ENCODE assay signal across 8 cellular contexts in genomic region chr2:136378712-136379595, GRCh38.
A peak's percentile ranks its signal among the peaks of the same experiment; 100 is the strongest.
DNase-seq lines count a peak whose midpoint lies in the region; ATAC-seq and TF ChIP-seq lines count a peak whose summit lies in the region.

No MANE protein-coding gene starts in this region.

- H3K27ac ChIP-seq in C4-2B (no peak overlapping the region), substantia nigra (ENCODE audit: low read depth, low read length, poor library complexity, severe bottlenecking) (no peak overlapping the region)

- peak; percentile 79 for TF ChIP-seq CTCF in C4-2B (conservative IDR thresholded peaks at IDR 0.05)

- H3K4me1 ChIP-seq in HAP-1, result no peaks in the 10 kb centered on the region

- H3K4me3 Mint-ChIP-seq in activated CD4-positive, alpha-beta memory T cell treated with anti-CD3 and anti-CD28 coated beads, Interleukin-2, amount 10 ng/mL, durations not matched to agents 7 days and 5 days, result no peak overlapping the region
- no peak overlapping the region for H3K4me3 Mint-ChIP-seq in effector memory CD8-positive, alpha-beta T cell
- H3K4me3 Mint-ChIP-seq in naive thymus-derived CD8-positive, alpha-beta T cell, result peak overlapping the region in 1 of 10 donors; percentile 18

- peaks cover 5% of the 10 kb centered on the region for H3K9me3 Mint-ChIP-seq in activated CD4-positive, alpha-beta memory T cell treated with anti-CD3 and anti-CD28 coated beads, Interleukin-2, amount 10 ng/mL, durations not matched to agents 7 days and 5 days
- H3K9me3 Mint-ChIP-seq in effector memory CD8-positive, alpha-beta T cell, result no peaks in the 10 kb centered on the region
- H3K9me3 Mint-ChIP-seq in naive thymus-derived CD8-positive, alpha-beta T cell, result peaks cover 0 to 9% (median 0%) of the 10 kb centered on the region in 9 donors

- no peaks in the 10 kb centered on the region for H3K36me3 ChIP-seq in HAP-1 (replicated peaks)

- peak overlapping the region; percentile 37 for H3K27ac Mint-ChIP-seq in activated CD4-positive, alpha-beta memory T cell treated with anti-CD3 and anti-CD28 coated beads, Interleukin-2, amount 10 ng/mL, durations not matched to agents 7 days and 5 days
- no peak overlapping the region for H3K27ac Mint-ChIP-seq in effector memory CD8-positive, alpha-beta T cell
- peak overlapping the region; percentile 5 to 91 (median 85) for H3K27ac Mint-ChIP-seq in naive thymus-derived CD8-positive, alpha-beta T cell

- CTCF ChIA-PET in activated CD4-positive, alpha-beta memory T cell treated with anti-CD3 and anti-CD28 coated beads, Interleukin-2, amount 10 ng/mL, durations not matched to agents 7 days and 5 days (lab: Charles Lee), result interaction anchor here (0.8 to 12.3 kb wide), 9 partner anchors 136 to 560 kb away, joined by 3 to 263 read pairs (median 3); no protein-coding TSS in a partner anchor

- no peaks in the 10 kb centered on the region for H3K27me3 ChIP-seq in HAP-1 (ENCODE audit: low read depth)

- no peak overlapping the region for H3K4me3 ChIP-seq in HAP-1

- in situ Hi-C loops in HAP-1 (cut with MboI; ENCODE audit: low sequenced_read_pairs), result loop anchor here (25.0 kb wide), 1 partner anchor 1392 kb away; no protein-coding TSS in a partner anchor

- H3K4me1 Mint-ChIP-seq in activated CD4-positive, alpha-beta memory T cell treated with anti-CD3 and anti-CD28 coated beads, Interleukin-2, amount 10 ng/mL, durations not matched to agents 7 days and 5 days, result peaks cover 87% of the 10 kb centered on the region
- H3K4me1 Mint-ChIP-seq in effector memory CD8-positive, alpha-beta T cell (ENCODE audit: low read depth in 2 of 2), result peaks cover 33 to 52% of the 10 kb centered on the region in 2 donors
- H3K4me1 Mint-ChIP-seq in naive thymus-derived CD8-positive, alpha-beta T cell, result peaks cover 42 to 79% (median 68%) of the 10 kb centered on the region in 4 donors

- peak; percentile 51 for ATAC-seq in effector memory CD8-positive, alpha-beta T cell (replicated peaks)
- ATAC-seq in naive thymus-derived CD8-positive, alpha-beta T cell, result peak; percentile 40 to 59
- no peak for ATAC-seq in HG03521 (IDR thresholded peaks at IDR 0.05; ENCODE audit: unreplicated experiment)

- DNase-seq in HAP-1 (ENCODE audit: low spot score in 2 of 2), result peak; percentile 25 to 66
- DNase-seq in NCI-H524 treated with DMSO at 0.1 percent for 48 hours (lab: John Stamatoyannopoulos, UW), result peak; percentile 33
- DNase-seq in activated CD4-positive, alpha-beta memory T cell treated with anti-CD3 and anti-CD28 coated beads, Interleukin-2, amount 10 ng/mL, durations not matched to agents 7 days and 5 days, result peak; percentile 82
- peak; percentile 70 to 74 (median 71) for DNase-seq in effector memory CD8-positive, alpha-beta T cell
- DNase-seq in naive thymus-derived CD8-positive, alpha-beta T cell, result peak; percentile 48 to 86 (median 76)
- DNase-seq in substantia nigra (lab: John Stamatoyannopoulos, UW), result peak in 33 of 49 donors; percentile 6 to 65 (median 37)

- H3K36me3 Mint-ChIP-seq in activated CD4-positive, alpha-beta memory T cell treated with anti-CD3 and anti-CD28 coated beads, Interleukin-2, amount 10 ng/mL, durations not matched to agents 7 days and 5 days (ENCODE audit: low read depth), result peaks cover 9% of the 10 kb centered on the region
- H3K36me3 Mint-ChIP-seq in effector memory CD8-positive, alpha-beta T cell (ENCODE audit: insufficient read depth), result peaks cover 11% of the 10 kb centered on the region
- H3K36me3 Mint-ChIP-seq in naive thymus-derived CD8-positive, alpha-beta T cell, result no peaks in the 10 kb centered on the region

- no peaks in the 10 kb centered on the region for H3K9me3 ChIP-seq in HAP-1

- POLR2A ChIA-PET in activated CD4-positive, alpha-beta memory T cell treated with anti-CD3 and anti-CD28 coated beads, Interleukin-2, amount 10 ng/mL, durations not matched to agents 7 days and 5 days (lab: Charles Lee), result interaction anchor here (0.6 to 3.7 kb wide), 6 partner anchors 52 to 465 kb away, joined by 3 to 24 read pairs (median 7); no protein-coding TSS in a partner anchor
- POLR2A ChIA-PET in naive thymus-derived CD8-positive, alpha-beta T cell (lab: Charles Lee), result interaction anchor here (3.7 to 3.9 kb wide), 2 partner anchors 242 to 260 kb away, joined by 20 to 28 read pairs; partner anchors contain the start of gene CXCR4

- H3K27me3 Mint-ChIP-seq in activated CD4-positive, alpha-beta memory T cell treated with anti-CD3 and anti-CD28 coated beads, Interleukin-2, amount 10 ng/mL, durations not matched to agents 7 days and 5 days, result no peaks in the 10 kb centered on the region
- H3K27me3 Mint-ChIP-seq in effector memory CD8-positive, alpha-beta T cell, result no peaks in the 10 kb centered on the region
- H3K27me3 Mint-ChIP-seq in naive thymus-derived CD8-positive, alpha-beta T cell, result no peaks in the 10 kb centered on the region

Comparison
In these comparisons a context has a peak if more than half of its experiments do, and no peak if none do; other contexts are left out.
1. H3K27ac Mint-ChIP-seq: peak in activated CD4-positive, alpha-beta memory T cell treated with anti-CD3 and anti-CD28 coated beads, Interleukin-2, amount 10 ng/mL, durations not matched to agents 7 days and 5 days (single experiment) and naive thymus-derived CD8-positive, alpha-beta T cell (10 of 10); none in effector memory CD8-positive, alpha-beta T cell (0 of 2).
2. Peak in every context shown above with its lines, with median percentiles within 50 percentile points of each other: DNase-seq.